In the genomic region with DNA sequence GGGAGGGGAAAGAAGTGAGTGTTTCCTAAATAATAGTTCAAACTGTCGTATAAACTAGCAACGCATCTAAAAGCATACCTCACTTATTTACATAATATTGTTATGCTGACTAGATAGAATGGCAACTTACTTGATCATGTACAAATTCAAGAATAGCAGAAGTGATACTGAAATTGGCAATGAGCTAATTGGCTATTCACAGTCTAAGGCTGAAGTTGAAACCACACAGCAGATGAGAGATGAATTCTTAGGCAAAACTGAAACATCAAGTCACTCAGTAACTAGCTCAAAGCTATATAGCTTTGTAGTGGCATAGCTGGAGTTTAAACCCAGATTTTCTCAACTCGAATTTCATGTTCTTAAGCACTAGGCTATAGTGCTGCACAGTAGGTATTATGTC, we compare ENCODE assay signal across 10 cellular contexts.
A peak's percentile ranks its signal among the peaks of the same experiment; 100 is the strongest.
DNase-seq lines count a peak whose midpoint lies in the region; ATAC-seq and TF ChIP-seq lines count a peak whose summit lies in the region.
"Had no signal": no experiment of that assay in that cellular context is flagged by ENCODE, and none has a peak within 500 bp of the region (broad histone marks: within the 10 kb centered on the region; RNA-seq: fewer than 3 reads in every experiment).

No MANE protein-coding gene starts in this region.

- CTCF ChIA-PET in WTC11 (lab: Charles Lee), result interaction anchor here (1.1 to 1.4 kb wide), 3 partner anchors 9 to 248 kb away, joined by 5 to 6 read pairs (median 6); no protein-coding TSS in a partner anchor

- H3K36me3 Mint-ChIP-seq in stimulated activated naive B cell treated with anti-CD40 and anti-IgM and Interleukin-4, amounts not matched to agents 10 μg/mL and 1 μg/mL and 100 μg/mL, for 72 hours, result no peaks in the 10 kb centered on the region
- H3K36me3 Mint-ChIP-seq in WTC11, result no peaks in the 10 kb centered on the region

- no peaks in the 10 kb centered on the region for H3K4me1 Mint-ChIP-seq in stimulated activated naive B cell treated with anti-CD40 and anti-IgM and Interleukin-4, amounts not matched to agents 10 μg/mL and 1 μg/mL and 100 μg/mL, for 72 hours
- H3K4me1 Mint-ChIP-seq in WTC11, result peaks cover 11% of the 10 kb centered on the region

- ATAC-seq in HG02571 (IDR thresholded peaks at IDR 0.05; ENCODE audit: unreplicated experiment) (peak; percentile 99), HG03280 (IDR thresholded peaks at IDR 0.05; ENCODE audit: unreplicated experiment) (peak; percentile 99), WTC11 (no peak)
- peak; percentile 31 to 58 for ATAC-seq in stimulated activated naive B cell treated with anti-CD40 and anti-IgM and Interleukin-4, amounts not matched to agents 10 μg/mL and 1 μg/mL and 100 μg/mL, for 72 hours (replicated peaks)
- ATAC-seq in stimulated activated naive CD8-positive, alpha-beta T cell treated with anti-CD3 and anti-CD28 coated beads, Interleukin-15, Interleukin-2, amounts not matched to agents 100 U/mL and 50 U/mL, for 24 hours, result no peak
- ATAC-seq: right cardiac atrium had no signal

- TF ChIP-seq CTCF in WTC11 (IDR thresholded peaks at IDR 0.05), result no peak

- POLR2A ChIA-PET in WTC11 (lab: Charles Lee), result no interaction called here

- H3K27ac Mint-ChIP-seq in stimulated activated naive B cell treated with anti-CD40 and anti-IgM and Interleukin-4, amounts not matched to agents 10 μg/mL and 1 μg/mL and 100 μg/mL, for 72 hours, result no peak overlapping the region
- H3K27ac Mint-ChIP-seq in WTC11, result no peak overlapping the region

- no peak overlapping the region for H3K4me3 Mint-ChIP-seq in stimulated activated naive B cell treated with anti-CD40 and anti-IgM and Interleukin-4, amounts not matched to agents 10 μg/mL and 1 μg/mL and 100 μg/mL, for 72 hours
- no peak overlapping the region for H3K4me3 Mint-ChIP-seq in WTC11

- H3K9me3 Mint-ChIP-seq in stimulated activated naive B cell treated with anti-CD40 and anti-IgM and Interleukin-4, amounts not matched to agents 10 μg/mL and 1 μg/mL and 100 μg/mL, for 72 hours, result peaks cover 8 to 9% of the 10 kb centered on the region in 2 donors
- H3K9me3 Mint-ChIP-seq in WTC11, result no peaks in the 10 kb centered on the region

- no peaks in the 10 kb centered on the region for H3K27me3 Mint-ChIP-seq in stimulated activated naive B cell treated with anti-CD40 and anti-IgM and Interleukin-4, amounts not matched to agents 10 μg/mL and 1 μg/mL and 100 μg/mL, for 72 hours
- H3K27me3 Mint-ChIP-seq in WTC11 (ENCODE audit: low read depth), result no peaks in the 10 kb centered on the region; the same call in 1 of the 2 replicates

- H3K27ac ChIP-seq in caudate nucleus (ENCODE audit: low read depth, low read length), result no peak overlapping the region
- H3K27ac ChIP-seq: GM23248 had no signal

- peak; percentile 35 for DNase-seq in GM19238 (ENCODE audit: insufficient read length, low spot score)
- no peak for DNase-seq in stimulated activated naive B cell treated with anti-CD40 and anti-IgM and Interleukin-4, amounts not matched to agents 10 μg/mL and 1 μg/mL and 100 μg/mL, for 72 hours
- DNase-seq in WTC11 (ENCODE audit: low spot score), result no peak
- no peak for DNase-seq in caudate nucleus (lab: John Stamatoyannopoulos, UW)
- DNase-seq in stimulated activated naive CD8-positive, alpha-beta T cell treated with anti-CD3 and anti-CD28 coated beads, Interleukin-15, Interleukin-2, amounts not matched to agents 100 U/mL and 50 U/mL, for 24 hours, result no peak
- DNase-seq: GM23248, Karpas-422, right cardiac atrium had no signal

TF ChIP-seq in WTC11, 78 proteins besides CTCF, POLR2A, EP300 and RAD21:
- TF ChIP-seq ZNF263 (CRISPR knock-in tag; IDR thresholded peaks at IDR 0.05; ENCODE audit: low read depth) (no peak), NR2C2 (CRISPR knock-in tag; IDR thresholded peaks at IDR 0.05) (no peak), SOX15 (CRISPR knock-in tag; IDR thresholded peaks at IDR 0.05) (no peak), GTF2I (CRISPR knock-in tag; conservative IDR thresholded peaks at IDR 0.05) (no peak), ZNF232 (CRISPR knock-in tag; IDR thresholded peaks at IDR 0.05) (no peak), FOXP1 (CRISPR knock-in tag; IDR thresholded peaks at IDR 0.05; ENCODE audit: borderline replicate concordance) (no peak), ZNF121 (CRISPR knock-in tag; IDR thresholded peaks at IDR 0.05) (no peak), ZNF671 (CRISPR knock-in tag; IDR thresholded peaks at IDR 0.05) (no peak), NR1H2 (CRISPR knock-in tag; IDR thresholded peaks at IDR 0.05) (no peak), JUN (CRISPR knock-in tag; IDR thresholded peaks at IDR 0.05) (no peak), ZNF219 (CRISPR knock-in tag; IDR thresholded peaks at IDR 0.05; ENCODE audit: borderline replicate concordance) (no peak)
- TF ChIP-seq, protein P1, sequence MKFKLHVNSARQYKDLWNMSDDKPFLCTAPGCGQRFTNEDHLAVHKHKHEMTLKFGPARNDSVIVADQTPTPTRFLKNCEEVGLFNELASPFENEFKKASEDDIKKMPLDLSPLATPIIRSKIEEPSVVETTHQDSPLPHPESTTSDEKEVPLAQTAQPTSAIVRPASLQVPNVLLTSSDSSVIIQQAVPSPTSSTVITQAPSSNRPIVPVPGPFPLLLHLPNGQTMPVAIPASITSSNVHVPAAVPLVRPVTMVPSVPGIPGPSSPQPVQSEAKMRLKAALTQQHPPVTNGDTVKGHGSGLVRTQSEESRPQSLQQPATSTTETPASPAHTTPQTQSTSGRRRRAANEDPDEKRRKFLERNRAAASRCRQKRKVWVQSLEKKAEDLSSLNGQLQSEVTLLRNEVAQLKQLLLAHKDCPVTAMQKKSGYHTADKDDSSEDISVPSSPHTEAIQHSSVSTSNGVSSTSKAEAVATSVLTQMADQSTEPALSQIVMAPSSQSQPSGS (CRISPR knock-in tag; IDR thresholded peaks at IDR 0.05; ENCODE audit: borderline replicate concordance, low read depth), result no peak
- TF ChIP-seq, protein P2, sequence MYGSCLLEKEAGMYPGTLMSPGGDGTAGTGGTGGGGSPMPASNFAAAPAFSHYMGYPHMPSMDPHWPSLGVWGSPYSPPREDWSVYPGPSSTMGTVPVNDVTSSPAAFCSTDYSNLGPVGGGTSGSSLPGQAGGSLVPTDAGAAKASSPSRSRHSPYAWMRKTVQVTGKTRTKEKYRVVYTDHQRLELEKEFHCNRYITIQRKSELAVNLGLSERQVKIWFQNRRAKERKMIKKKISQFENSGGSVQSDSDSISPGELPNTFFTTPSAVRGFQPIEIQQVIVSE (CRISPR knock-in tag; IDR thresholded peaks at IDR 0.05; ENCODE audit: borderline replicate concordance), result no peak
- TF ChIP-seq, protein P3, sequence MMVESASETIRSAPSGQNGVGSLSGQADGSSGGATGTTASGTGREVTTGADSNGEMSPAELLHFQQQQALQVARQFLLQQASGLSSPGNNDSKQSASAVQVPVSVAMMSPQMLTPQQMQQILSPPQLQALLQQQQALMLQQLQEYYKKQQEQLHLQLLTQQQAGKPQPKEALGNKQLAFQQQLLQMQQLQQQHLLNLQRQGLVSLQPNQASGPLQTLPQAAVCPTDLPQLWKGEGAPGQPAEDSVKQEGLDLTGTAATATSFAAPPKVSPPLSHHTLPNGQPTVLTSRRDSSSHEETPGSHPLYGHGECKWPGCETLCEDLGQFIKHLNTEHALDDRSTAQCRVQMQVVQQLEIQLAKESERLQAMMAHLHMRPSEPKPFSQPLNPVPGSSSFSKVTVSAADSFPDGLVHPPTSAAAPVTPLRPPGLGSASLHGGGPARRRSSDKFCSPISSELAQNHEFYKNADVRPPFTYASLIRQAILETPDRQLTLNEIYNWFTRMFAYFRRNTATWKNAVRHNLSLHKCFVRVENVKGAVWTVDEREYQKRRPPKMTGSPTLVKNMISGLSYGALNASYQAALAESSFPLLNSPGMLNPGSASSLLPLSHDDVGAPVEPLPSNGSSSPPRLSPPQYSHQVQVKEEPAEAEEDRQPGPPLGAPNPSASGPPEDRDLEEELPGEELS (CRISPR knock-in tag; IDR thresholded peaks at IDR 0.05), result no peak

Comparison
In these comparisons a context has a peak if more than half of its experiments do, and no peak if none do; other contexts are left out.
1. ATAC-seq: peak in HG02571 (single experiment), HG03280 (single experiment) and stimulated activated naive B cell treated with anti-CD40 and anti-IgM and Interleukin-4, amounts not matched to agents 10 μg/mL and 1 μg/mL and 100 μg/mL, for 72 hours (2 of 2); none in WTC11 (single experiment) and stimulated activated naive CD8-positive, alpha-beta T cell treated with anti-CD3 and anti-CD28 coated beads, Interleukin-15, Interleukin-2, amounts not matched to agents 100 U/mL and 50 U/mL, for 24 hours (single experiment).